ENCODE assay signal across 1 cellular context in the genomic region with DNA sequence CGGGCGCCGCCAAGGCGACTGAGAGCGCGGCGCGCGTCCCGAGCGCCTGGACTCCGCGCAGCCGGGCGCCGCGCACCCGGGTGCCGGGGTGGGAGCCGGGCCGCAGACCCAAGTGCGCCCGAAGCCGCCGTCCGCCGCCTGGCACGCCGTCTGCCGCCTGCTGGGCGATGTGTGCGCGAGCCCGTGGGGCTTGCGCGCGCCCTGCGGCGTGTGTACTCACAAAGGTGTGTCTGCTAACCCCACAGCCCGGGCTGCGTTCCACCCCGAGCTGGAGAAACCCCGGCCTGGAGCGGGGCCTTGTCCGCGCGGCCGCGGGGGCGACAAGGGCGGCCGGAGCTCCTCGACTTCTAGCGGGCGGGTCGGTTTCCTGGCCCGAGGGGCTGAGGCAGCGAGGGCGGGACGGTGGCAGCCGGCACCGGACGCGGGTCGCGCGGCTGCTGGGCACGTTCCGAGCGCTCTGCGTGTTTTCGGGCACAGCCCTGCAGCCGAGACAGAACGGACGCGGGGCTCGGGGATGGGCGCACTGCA.
TF ChIP-seq lines count a peak whose summit lies in the region.

No MANE protein-coding gene starts in this region.

TF ChIP-seq in HepG2, 621 proteins besides CTCF, POLR2A, EP300 and RAD21 (continued from another document):
- TF ChIP-seq, protein P1, sequence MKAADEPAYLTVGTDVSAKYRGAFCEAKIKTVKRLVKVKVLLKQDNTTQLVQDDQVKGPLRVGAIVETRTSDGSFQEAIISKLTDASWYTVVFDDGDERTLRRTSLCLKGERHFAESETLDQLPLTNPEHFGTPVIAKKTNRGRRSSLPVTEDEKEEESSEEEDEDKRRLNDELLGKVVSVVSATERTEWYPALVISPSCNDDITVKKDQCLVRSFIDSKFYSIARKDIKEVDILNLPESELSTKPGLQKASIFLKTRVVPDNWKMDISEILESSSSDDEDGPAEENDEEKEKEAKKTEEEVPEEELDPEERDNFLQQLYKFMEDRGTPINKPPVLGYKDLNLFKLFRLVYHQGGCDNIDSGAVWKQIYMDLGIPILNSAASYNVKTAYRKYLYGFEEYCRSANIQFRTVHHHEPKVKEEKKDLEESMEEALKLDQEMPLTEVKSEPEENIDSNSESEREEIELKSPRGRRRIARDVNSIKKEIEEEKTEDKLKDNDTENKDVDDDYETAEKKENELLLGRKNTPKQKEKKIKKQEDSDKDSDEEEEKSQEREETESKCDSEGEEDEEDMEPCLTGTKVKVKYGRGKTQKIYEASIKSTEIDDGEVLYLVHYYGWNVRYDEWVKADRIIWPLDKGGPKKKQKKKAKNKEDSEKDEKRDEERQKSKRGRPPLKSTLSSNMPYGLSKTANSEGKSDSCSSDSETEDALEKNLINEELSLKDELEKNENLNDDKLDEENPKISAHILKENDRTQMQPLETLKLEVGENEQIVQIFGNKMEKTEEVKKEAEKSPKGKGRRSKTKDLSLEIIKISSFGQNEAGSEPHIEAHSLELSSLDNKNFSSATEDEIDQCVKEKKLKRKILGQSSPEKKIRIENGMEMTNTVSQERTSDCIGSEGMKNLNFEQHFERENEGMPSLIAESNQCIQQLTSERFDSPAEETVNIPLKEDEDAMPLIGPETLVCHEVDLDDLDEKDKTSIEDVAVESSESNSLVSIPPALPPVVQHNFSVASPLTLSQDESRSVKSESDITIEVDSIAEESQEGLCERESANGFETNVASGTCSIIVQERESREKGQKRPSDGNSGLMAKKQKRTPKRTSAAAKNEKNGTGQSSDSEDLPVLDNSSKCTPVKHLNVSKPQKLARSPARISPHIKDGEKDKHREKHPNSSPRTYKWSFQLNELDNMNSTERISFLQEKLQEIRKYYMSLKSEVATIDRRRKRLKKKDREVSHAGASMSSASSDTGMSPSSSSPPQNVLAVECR (CRISPR knock-in tag; IDR thresholded peaks at IDR 0.05; ENCODE audit: borderline replicate concordance), result peak; percentile 67
- no peak for TF ChIP-seq ZNF44 (CRISPR knock-in tag; IDR thresholded peaks at IDR 0.05)
- peak; percentile 64; the same call in 1 of the 2 replicates for TF ChIP-seq ZNF776 (CRISPR knock-in tag; IDR thresholded peaks at IDR 0.05)
- TF ChIP-seq RBFOX2 (IDR thresholded peaks at IDR 0.05; ENCODE audit: low read depth, low read length), result peak; percentile 59
- 0 out of 2 replicates have a peak, but pooled peaks have one; percentile 12 for TF ChIP-seq ZNF792 (CRISPR knock-in tag; IDR thresholded peaks at IDR 0.05)
- no peak for TF ChIP-seq ZNF709 (CRISPR knock-in tag; IDR thresholded peaks at IDR 0.05)
- peak; percentile 38; the same call in 1 of the 2 replicates for TF ChIP-seq ZFX (CRISPR knock-in tag; IDR thresholded peaks at IDR 0.05; ENCODE audit: low read depth)
- peak; percentile 18; the same call in 1 of the 2 replicates for TF ChIP-seq SALL1 (CRISPR knock-in tag; IDR thresholded peaks at IDR 0.05)
- TF ChIP-seq, protein P2, sequence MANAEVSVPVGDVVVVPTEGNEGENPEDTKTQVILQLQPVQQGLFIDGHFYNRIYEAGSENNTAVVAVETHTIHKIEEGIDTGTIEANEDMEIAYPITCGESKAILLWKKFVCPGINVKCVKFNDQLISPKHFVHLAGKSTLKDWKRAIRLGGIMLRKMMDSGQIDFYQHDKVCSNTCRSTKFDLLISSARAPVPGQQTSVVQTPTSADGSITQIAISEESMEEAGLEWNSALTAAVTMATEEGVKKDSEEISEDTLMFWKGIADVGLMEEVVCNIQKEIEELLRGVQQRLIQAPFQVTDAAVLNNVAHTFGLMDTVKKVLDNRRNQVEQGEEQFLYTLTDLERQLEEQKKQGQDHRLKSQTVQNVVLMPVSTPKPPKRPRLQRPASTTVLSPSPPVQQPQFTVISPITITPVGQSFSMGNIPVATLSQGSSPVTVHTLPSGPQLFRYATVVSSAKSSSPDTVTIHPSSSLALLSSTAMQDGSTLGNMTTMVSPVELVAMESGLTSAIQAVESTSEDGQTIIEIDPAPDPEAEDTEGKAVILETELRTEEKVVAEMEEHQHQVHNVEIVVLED (CRISPR knock-in tag; IDR thresholded peaks at IDR 0.05; ENCODE audit: borderline replicate concordance), result 0 out of 2 replicates have a peak, but pooled peaks have one; percentile 14
- TF ChIP-seq FOXA1 (IDR thresholded peaks at IDR 0.05), result no peak
- TF ChIP-seq FOXA1 (CRISPR knock-in tag; IDR thresholded peaks at IDR 0.05), result peak; percentile 44; the same call in 1 of the 2 replicates
- TF ChIP-seq ZFY (CRISPR knock-in tag; IDR thresholded peaks at IDR 0.05), result peak; percentile 49; the same call in 1 of the 2 replicates
- 0 out of 2 replicates have a peak, but pooled peaks have one; percentile 5 for TF ChIP-seq ZNF768 (CRISPR knock-in tag; IDR thresholded peaks at IDR 0.05)
- TF ChIP-seq ASH2L (IDR thresholded peaks at IDR 0.05; ENCODE audit: insufficient read length, low read depth, low read length), result peak; percentile 39
- TF ChIP-seq, protein P3, sequence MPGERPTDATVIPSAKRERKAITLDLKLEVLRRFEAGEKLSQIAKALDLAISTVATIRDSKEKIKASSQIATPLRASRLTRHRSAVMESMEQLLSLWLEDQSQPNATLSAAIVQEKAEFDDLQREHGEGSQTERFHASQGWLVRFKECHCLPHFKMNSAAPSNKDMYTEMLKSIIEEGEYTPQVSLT (CRISPR knock-in tag; IDR thresholded peaks at IDR 0.05; ENCODE audit: borderline replicate concordance, low read depth), result no peak
- TF ChIP-seq NRL (CRISPR knock-in tag; IDR thresholded peaks at IDR 0.05; ENCODE audit: borderline replicate concordance), result peak; percentile 19; the same call in 1 of the 2 replicates
- TF ChIP-seq TAF1 (CRISPR knock-in tag; IDR thresholded peaks at IDR 0.05), result peak; percentile 47; the same call in 1 of the 2 replicates
- TF ChIP-seq ZNF501 (CRISPR knock-in tag; IDR thresholded peaks at IDR 0.05), result peak; percentile 21; the same call in 1 of the 2 replicates
- TF ChIP-seq, protein P4, sequence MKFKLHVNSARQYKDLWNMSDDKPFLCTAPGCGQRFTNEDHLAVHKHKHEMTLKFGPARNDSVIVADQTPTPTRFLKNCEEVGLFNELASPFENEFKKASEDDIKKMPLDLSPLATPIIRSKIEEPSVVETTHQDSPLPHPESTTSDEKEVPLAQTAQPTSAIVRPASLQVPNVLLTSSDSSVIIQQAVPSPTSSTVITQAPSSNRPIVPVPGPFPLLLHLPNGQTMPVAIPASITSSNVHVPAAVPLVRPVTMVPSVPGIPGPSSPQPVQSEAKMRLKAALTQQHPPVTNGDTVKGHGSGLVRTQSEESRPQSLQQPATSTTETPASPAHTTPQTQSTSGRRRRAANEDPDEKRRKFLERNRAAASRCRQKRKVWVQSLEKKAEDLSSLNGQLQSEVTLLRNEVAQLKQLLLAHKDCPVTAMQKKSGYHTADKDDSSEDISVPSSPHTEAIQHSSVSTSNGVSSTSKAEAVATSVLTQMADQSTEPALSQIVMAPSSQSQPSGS (CRISPR knock-in tag; IDR thresholded peaks at IDR 0.05), result no peak
- 0 out of 2 replicates have a peak, but pooled peaks have one; percentile 34 for TF ChIP-seq SMAD1 (CRISPR knock-in tag; IDR thresholded peaks at IDR 0.05; ENCODE audit: borderline replicate concordance, low read depth)
- 0 out of 2 replicates have a peak, but pooled peaks have one; percentile 65 for TF ChIP-seq FOXC1 (CRISPR knock-in tag; IDR thresholded peaks at IDR 0.05; ENCODE audit: borderline replicate concordance)
- TF ChIP-seq YEATS4 (CRISPR knock-in tag; IDR thresholded peaks at IDR 0.05; ENCODE audit: borderline replicate concordance), result peak; percentile 15; the same call in 1 of the 2 replicates
- no peak for TF ChIP-seq NFIC (IDR thresholded peaks at IDR 0.05; ENCODE audit: low read length)
- TF ChIP-seq ZNF207 (IDR thresholded peaks at IDR 0.05; ENCODE audit: borderline replicate concordance), result no peak
- 0 out of 2 replicates have a peak, but pooled peaks have one; percentile 32 for TF ChIP-seq TBX2 (CRISPR knock-in tag; IDR thresholded peaks at IDR 0.05; ENCODE audit: borderline replicate concordance)
- TF ChIP-seq ZNF781 (CRISPR knock-in tag; IDR thresholded peaks at IDR 0.05; ENCODE audit: borderline replicate concordance, not compliant biosample characterization), result no peak
